In the genomic region with DNA sequence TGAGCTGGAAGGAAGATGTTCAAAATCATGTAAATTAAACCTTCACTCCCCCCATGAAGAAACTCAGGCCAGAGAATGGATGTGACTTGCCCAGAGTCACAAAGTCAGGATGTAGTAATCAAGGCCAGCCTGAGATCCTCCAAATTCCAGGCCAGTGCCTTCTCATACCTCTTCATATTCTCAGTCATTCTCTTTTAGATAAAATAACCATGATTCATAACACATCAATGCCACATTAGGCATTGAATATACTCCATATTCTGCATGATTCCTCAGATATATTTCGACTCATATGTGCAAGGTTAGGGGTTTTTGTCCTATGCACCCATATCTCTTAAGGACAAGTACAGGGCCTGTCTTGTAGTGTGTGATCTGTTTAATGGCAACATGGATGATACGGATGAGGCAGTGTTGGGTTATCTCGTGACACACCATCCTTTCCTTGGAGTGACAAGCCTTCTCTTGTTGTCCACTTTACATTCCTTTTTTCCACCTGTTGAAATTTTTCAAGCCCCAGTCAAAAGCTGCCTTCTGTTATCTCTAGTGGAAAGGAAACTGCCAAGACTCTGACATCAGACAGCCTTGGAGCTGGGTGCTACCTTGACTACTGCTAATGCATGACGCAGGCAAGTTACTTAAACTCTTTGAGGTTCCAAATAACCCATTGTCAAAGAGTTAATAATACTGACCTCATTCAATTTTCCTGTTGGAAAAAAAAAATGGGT, we compare ENCODE assay signal across 19 cellular contexts.
"Had no signal": no experiment of that assay in that cellular context is flagged by ENCODE, and none has a peak within 500 bp of the region (broad histone marks: within the 10 kb centered on the region; RNA-seq: fewer than 3 reads in every experiment).

No MANE protein-coding gene starts in this region.

- H3K4me1 Mint-ChIP-seq: nephron had no signal

- DNase-seq: activated CD4-positive, alpha-beta memory T cell treated with anti-CD3 and anti-CD28 coated beads, Interleukin-2, amount 10 ng/mL, durations not matched to agents 7 days and 5 days; activated CD4-positive, alpha-beta T cell treated with anti-CD3 and anti-CD28 coated beads for 48 hours; activated CD4-positive, CD25-positive, alpha-beta regulatory T cell; activated CD8-positive, alpha-beta memory T cell treated with anti-CD3 and anti-CD28 coated beads, Interleukin-2, amount 10 ng/mL, durations not matched to agents 7 days and 5 days; amniotic stem cell; hypothalamus; lower lobe of right lung; right lobe of liver; spleen; stimulated activated CD4-positive, alpha-beta T cell treated with anti-CD3 and anti-CD28 coated beads, Interleukin-4, amount 100 ng/mL, for 4 hours; stimulated activated naive CD4-positive, alpha-beta T cell; T-helper 9 cell had no signal

- ATAC-seq: activated CD8-positive, alpha-beta memory T cell treated with anti-CD3 and anti-CD28 coated beads, Interleukin-2, amount 10 ng/mL, durations not matched to agents 7 days and 5 days; lower lobe of right lung; right lobe of liver had no signal

- H3K36me3 Mint-ChIP-seq: activated naive CD8-positive, alpha-beta T cell had no signal

- H3K27ac Mint-ChIP-seq: activated CD4-positive, alpha-beta memory T cell treated with anti-CD3 and anti-CD28 coated beads, Interleukin-2, amount 10 ng/mL, durations not matched to agents 7 days and 5 days; activated CD8-positive, alpha-beta memory T cell treated with anti-CD3 and anti-CD28 coated beads, Interleukin-2, amount 10 ng/mL, durations not matched to agents 7 days and 5 days; activated naive CD8-positive, alpha-beta T cell; nephron had no signal

- H3K4me3 Mint-ChIP-seq: activated CD4-positive, alpha-beta memory T cell treated with anti-CD3 and anti-CD28 coated beads, Interleukin-2, amount 10 ng/mL, durations not matched to agents 7 days and 5 days; activated CD8-positive, alpha-beta memory T cell treated with anti-CD3 and anti-CD28 coated beads, Interleukin-2, amount 10 ng/mL, durations not matched to agents 7 days and 5 days; activated naive CD8-positive, alpha-beta T cell; nephron had no signal

- H3K9me3 Mint-ChIP-seq: activated CD4-positive, alpha-beta memory T cell treated with anti-CD3 and anti-CD28 coated beads, Interleukin-2, amount 10 ng/mL, durations not matched to agents 7 days and 5 days; nephron had no signal

- H3K27ac ChIP-seq: lower lobe of right lung, parathyroid adenoma, right lobe of liver, tibial nerve, vagina had no signal

- H3K4me1 ChIP-seq: lower lobe of right lung, parathyroid adenoma, right lobe of liver, tibial nerve, vagina had no signal

- H3K36me3 ChIP-seq: lower lobe of right lung, right lobe of liver, spleen, tibial nerve, vagina had no signal

- FAIRE-seq: frontal cortex, keratinocyte had no signal

- H3K9me3 ChIP-seq: lower lobe of right lung, right lobe of liver, spleen, tibial nerve, vagina had no signal

- H3K4me3 ChIP-seq: lower lobe of right lung, right lobe of liver, spleen, tibial nerve, vagina had no signal

- H3K27me3 ChIP-seq: right lobe of liver, spleen, tibial nerve, vagina had no signal
